8 cellular contexts compared by ENCODE assay signal in genomic region chr2:74148457-74149248, GRCh38. TPM values are rescaled to one million over a fixed set of nuclear protein-coding genes. Genes with fewer than 3 reads are reported as not detected.
DNase-seq lines count a peak whose midpoint lies in the region; ATAC-seq, FAIRE-seq and TF ChIP-seq lines count a peak whose summit lies in the region.

No MANE protein-coding gene starts in this region.

- peaks cover 9% of the 10 kb centered on the region for H3K79me1 ChIP-seq in mesendoderm (ENCODE audit: low read length)

- H3K4me3 Mint-ChIP-seq in naive thymus-derived CD8-positive, alpha-beta T cell = no peak overlapping the region

- no peaks in the 10 kb centered on the region for H3K9me3 Mint-ChIP-seq in naive thymus-derived CD8-positive, alpha-beta T cell

- H3K27ac ChIP-seq in 22Rv1 (peak overlapping the region; percentile 85), HCT116 (ENCODE audit: low read depth, low read length) (peak overlapping the region; percentile 27; the same call in 1 of the 2 replicates), GM12878 (ENCODE audit: control insufficient read depth, insufficient read depth) (peak overlapping the region; percentile 59), mesendoderm (ENCODE audit: low read depth, low read length) (no peak overlapping the region)

- BruUV-seq in HCT116 (replicated peaks; lab: Mats Ljungman, UMichigan) = no TSS peak
- TSS peak; percentile 77 for BruUV-seq in GM12878 (replicated peaks; lab: Mats Ljungman, UMichigan)

- no peak; the same call in 1 of the 2 replicates for ATAC-seq in HCT116
- no peak for ATAC-seq in GM12878
- ATAC-seq in GM18519 (IDR thresholded peaks at IDR 0.05; ENCODE audit: low FRiP score, unreplicated experiment) = no peak
- ATAC-seq in naive thymus-derived CD8-positive, alpha-beta T cell = no peak

- H3K9ac ChIP-seq in HCT116 (ENCODE audit: low read length) (no peak overlapping the region), GM12878 (ENCODE audit: control insufficient read depth, insufficient read depth, low read length) (peak overlapping the region; percentile 62), mesendoderm (ENCODE audit: low read length) (peak overlapping the region; percentile 94)

- peaks cover 0 to 4% (median 2%) of the 10 kb centered on the region in 4 donors for H3K4me1 Mint-ChIP-seq in naive thymus-derived CD8-positive, alpha-beta T cell

- in situ Hi-C loops in GM12878 (cut with MboI) = no loop called here

- H3K4me1 ChIP-seq in HCT116 (ENCODE audit: control insufficient read depth in 1 of 2, insufficient read depth in 2 of 2, low read length in 2 of 2) (peaks cover 5 to 17% of the 10 kb centered on the region in 2 experiments; a peak in 3 of 4 replicates), GM12878 (ENCODE audit: control insufficient read depth, insufficient read depth, low read length) (peaks cover 7% of the 10 kb centered on the region), mesendoderm (ENCODE audit: control insufficient read depth, low read depth, low read length) (peaks cover 5% of the 10 kb centered on the region)

- peaks cover 0 to 12% of the 10 kb centered on the region in 2 experiments; a peak in 2 of 4 replicates for H3K36me3 ChIP-seq in HCT116 (ENCODE audit: control insufficient read depth in 1 of 2, insufficient read depth in 2 of 2, low read length in 2 of 2)
- H3K36me3 ChIP-seq in GM12878 (ENCODE audit: control insufficient read depth in 2 of 2, insufficient read depth in 2 of 2, low read length in 1 of 2) = peaks cover 3 to 16% of the 10 kb centered on the region in 2 experiments; a peak in 3 of 4 replicates
- H3K36me3 ChIP-seq in mesendoderm (ENCODE audit: control insufficient read depth, insufficient read depth, low read length) = no peaks in the 10 kb centered on the region

- peaks cover 0 to 30% (median 0%) of the 10 kb centered on the region in 3 donors for H3K36me3 Mint-ChIP-seq in naive thymus-derived CD8-positive, alpha-beta T cell

- FAIRE-seq in GM12878 (lab: Jason Lieb, UNC) = no peak

- no peaks in the 10 kb centered on the region for H4K20me1 ChIP-seq in HCT116 (ENCODE audit: insufficient read depth)
- no peaks in the 10 kb centered on the region for H4K20me1 ChIP-seq in GM12878 (ENCODE audit: control insufficient read depth, insufficient read depth)

- H3K56ac ChIP-seq in mesendoderm (ENCODE audit: low read length) = peak overlapping the region; percentile 95

- CTCF ChIA-PET in HCT116 (lab: Charles Lee) (interaction anchor here (0.6 to 1.0 kb wide), 2 partner anchors 10 to 325 kb away, joined by 3 to 6 read pairs; no protein-coding TSS in a partner anchor), GM12878 (lab: Yijun Ruan, JAX) (interaction anchor here (0.6 to 11.3 kb wide), 19 partner anchors 15 to 558 kb away, joined by 3 to 191 read pairs (median 6); partner anchors contain the start of genes MOB1A, MTHFD2 and STAMBP)

- H2AFZ ChIP-seq in HCT116 (ENCODE audit: low read depth, low read length, poor library complexity, severe bottlenecking) (no peak overlapping the region), GM12878 (ENCODE audit: control insufficient read depth, low read depth, low read length) (peak overlapping the region; percentile 97)

- H3K27ac Mint-ChIP-seq in naive thymus-derived CD8-positive, alpha-beta T cell = peak overlapping the region in 1 of 10 donors; percentile 19

- no peaks in the 10 kb centered on the region for H3K27me3 ChIP-seq in HCT116 (ENCODE audit: insufficient read depth, low read length)
- no peaks in the 10 kb centered on the region for H3K27me3 ChIP-seq in GM12878 (replicated peaks in 1 of 2; ENCODE audit: control insufficient read depth in 2 of 2, insufficient read depth in 2 of 2, low read length in 1 of 2)
- H3K27me3 ChIP-seq in mesendoderm (ENCODE audit: insufficient read depth, low read length, poor library complexity) = no peaks in the 10 kb centered on the region

- H4K8ac ChIP-seq in mesendoderm (ENCODE audit: low read depth, low read length) = no peak overlapping the region

- TF ChIP-seq RAD21 in HCT116 (IDR thresholded peaks at IDR 0.05; ENCODE audit: low read depth) (no peak), GM12878 (IDR thresholded peaks at IDR 0.05; ENCODE audit: insufficient read depth, low read depth, low read length) (no peak)

- RAD21 ChIA-PET in HCT116 (lab: Charles Lee; ENCODE audit: low non-redundant PET in 1 of 2, low total read pairs in 2 of 2, uncharacterized antibody in 2 of 2, unreplicated experiment in 2 of 2) (no interaction called here), GM12878 (lab: Charles Lee; ENCODE audit: unreplicated experiment) (interaction anchor here (0.8 to 6.6 kb wide), 8 partner anchors 28 to 325 kb away, joined by 3 to 51 read pairs (median 10); partner anchors contain the start of genes MTHFD2 and STAMBP)

- no peak for TF ChIP-seq EP300 in GM12878 (IDR thresholded peaks at IDR 0.05; ENCODE audit: borderline replicate concordance in 1 of 2, control insufficient read depth in 1 of 2, low read depth in 2 of 2, low read length in 2 of 2)

- peak overlapping the region; percentile 74 for H3K4ac ChIP-seq in mesendoderm (ENCODE audit: low read depth, low read length)

- no peak overlapping the region for H2BK15ac ChIP-seq in mesendoderm (replicated peaks; ENCODE audit: low read depth)

- no peaks in the 10 kb centered on the region for H3K9me2 ChIP-seq in HCT116 (ENCODE audit: insufficient read depth)

- H3K9me3 ChIP-seq in HCT116 (ENCODE audit: control insufficient read depth in 1 of 2, insufficient read depth in 1 of 2, low read depth in 1 of 2, low read length in 2 of 2) (no peaks in the 10 kb centered on the region), GM12878 (replicated peaks; ENCODE audit: control insufficient read depth, insufficient read depth, low read length) (no peaks in the 10 kb centered on the region)

- DNase-seq in HCT116 (ENCODE audit: low read depth, low spot score) (no peak), GM12878 (ENCODE audit: low read depth, low spot score) (no peak), mesendoderm (no peak), GM20000 (ENCODE audit: low spot score) (no peak), NAMALWA (ENCODE audit: low spot score) (no peak)
- DNase-seq in naive thymus-derived CD8-positive, alpha-beta T cell = no peak

- intact Hi-C loops in HCT116 (cut with micrococcal nuclease) (loop anchor here (5.0 kb wide), 1 partner anchor 311 kb away; no protein-coding TSS in a partner anchor), GM12878 (cut with micrococcal nuclease; ENCODE audit: unreplicated experiment) (loop anchor here (5.0 to 10.0 kb wide), 4 partner anchors 186 to 464 kb away; no protein-coding TSS in a partner anchor)

- peak overlapping the region; percentile 29 for H3K23ac ChIP-seq in mesendoderm (ENCODE audit: low read length)

- WGBS in GM12878 (ENCODE audit: insufficient coverage, insufficient replicate concordance, low lambda C conversion rate, missing lambda C conversion rate) = 58% methylated on average over 16 of the region's 16 CpGs
- no CpG with 5 or more reads among the region's 16 CpGs for WGBS in mesendoderm (ENCODE audit: extremely low coverage, insufficient coverage, low lambda C conversion rate)

- H3K27me3 Mint-ChIP-seq in naive thymus-derived CD8-positive, alpha-beta T cell = no peaks in the 10 kb centered on the region

- H3K4me3 ChIP-seq in HCT116 (replicated peaks in 1 of 2; ENCODE audit: low read depth in 1 of 2, low read length in 2 of 2) (peak overlapping the region in 1 of 2 experiments; percentile 79; a peak in 2 of 4 replicates), GM12878 (peak overlapping the region; percentile 69), mesendoderm (ENCODE audit: low read length) (peak overlapping the region; percentile 79)

- TF ChIP-seq POLR2A in HCT116 (IDR thresholded peaks at IDR 0.05; ENCODE audit: borderline replicate concordance, extremely low read depth, insufficient read depth, insufficient read length) = no peak
- peak; percentile 35; the same call in 1 of the 2 replicates for TF ChIP-seq POLR2A in GM12878 (IDR thresholded peaks at IDR 0.05; ENCODE audit: low read depth, low read length)

- peak overlapping the region; percentile 53 for H4K5ac ChIP-seq in mesendoderm (ENCODE audit: low read length)

- POLR2A ChIA-PET in HCT116 (lab: Charles Lee) (no interaction called here), GM12878 (lab: Charles Lee) (interaction anchor here (0.8 to 2.5 kb wide), 8 partner anchors 21 to 327 kb away, joined by 3 to 10 read pairs (median 4); partner anchors contain the start of gene STAMBP)
- POLR2A ChIA-PET in naive thymus-derived CD8-positive, alpha-beta T cell (lab: Charles Lee) = interaction anchor here (0.6 to 6.7 kb wide), 9 partner anchors 8 to 412 kb away, joined by 3 to 43 read pairs (median 4); partner anchors contain the start of genes MOB1A and TPRKB

- SMC1A ChIA-PET in GM12878 (lab: Charles Lee; ENCODE audit: uncharacterized antibody, unreplicated experiment) = interaction anchor here (0.6 to 5.8 kb wide), 17 partner anchors 18 to 328 kb away, joined by 3 to 50 read pairs (median 4); partner anchors contain the start of genes MOB1A and STAMBP

- H3K4me2 ChIP-seq in HCT116 (ENCODE audit: low read length) (peak overlapping the region; percentile 84), GM12878 (ENCODE audit: control insufficient read depth, insufficient read depth) (peak overlapping the region; percentile 97), mesendoderm (ENCODE audit: low read length) (peak overlapping the region; percentile 89)

- H3K18ac ChIP-seq in mesendoderm (ENCODE audit: low read length) = peak overlapping the region; percentile 0

- no peak overlapping the region for H2BK120ac ChIP-seq in mesendoderm (ENCODE audit: low read depth, low read length)

- H2BK5ac ChIP-seq in mesendoderm (ENCODE audit: low read length) = peak overlapping the region; percentile 69

- H3K79me2 ChIP-seq in HCT116 (ENCODE audit: insufficient read depth, low read length) = peaks cover 16% of the 10 kb centered on the region
- peaks cover 14% of the 10 kb centered on the region for H3K79me2 ChIP-seq in GM12878 (ENCODE audit: control insufficient read depth, insufficient read depth, low read length)
- peaks cover 5% of the 10 kb centered on the region for H3K79me2 ChIP-seq in mesendoderm (ENCODE audit: control insufficient read depth, insufficient read depth, low read length)

- H2AK5ac ChIP-seq in mesendoderm (ENCODE audit: low read length) = peak overlapping the region; percentile 56

- no peak for TF ChIP-seq CTCF in 22Rv1 (IDR thresholded peaks at IDR 0.05)
- TF ChIP-seq CTCF in HCT116 (IDR thresholded peaks at IDR 0.05 in 2 of 3, conservative IDR thresholded peaks at IDR 0.05 in 1 of 3; ENCODE audit: borderline replicate concordance in 1 of 3, insufficient read depth in 1 of 3, low read depth in 2 of 3, low read length in 2 of 3) = no peak
- no peak for TF ChIP-seq CTCF in GM12878 (IDR thresholded peaks at IDR 0.05 in 2 of 3, conservative IDR thresholded peaks at IDR 0.05 in 1 of 3; ENCODE audit: control insufficient read depth in 2 of 3, extremely low read depth in 1 of 3, insufficient read depth in 1 of 3, low read depth in 3 of 3, low read length in 3 of 3)
- TF ChIP-seq CTCF in GM20000 (IDR thresholded peaks at IDR 0.05; ENCODE audit: extremely low read depth, missing control alignments) = no peak

RNA-seq across cellular contexts. Expression of gene BOLA3, which starts 0.9 kb away (rescaled TPM):
- total RNA-seq in HCT116 (2021; ENCODE audit: unreplicated experiment) (62.9 TPM), GM12878 (2014; rRNA removed) (70.3 and 82.6 TPM in 2 replicates), GM12878 (2014; rRNA removed; fragmentation: Illumina TruSeq; extraction: Trizol) (71.6 and 81.1 TPM in 2 replicates), GM12878 (2021) (62.6 and 63.5 TPM in 2 replicates)
- 35.4 and 56.8 TPM in 2 replicates for polyA plus RNA-seq in HCT116 (2012)
- total RNA-seq in GM12878 (2013; cell fraction: nucleolus; rRNA removed) = 4.2 and 7.9 TPM in 2 replicates
- 23.1 TPM for polyA plus RNA-seq in GM12878 (2011; ENCODE audit: low read depth)
- polyA plus RNA-seq in GM12878 (2011; rRNA removed) (65.6 and 92.7 TPM in 2 replicates), GM12878 (2014; fragmentation: Illumina TruSeq; extraction: Trizol) (40.0 and 109 TPM in 2 replicates), GM12878 (2014; fragmentation: Nextera tagmentation; extraction: Ambion mirVana) (100 to 1,000 TPM; 164 to 168 TPM), GM12878 (2014; rRNA removed) (102 and 158 TPM in 2 replicates), GM12878 (2016; fragmentation: Nextera tagmentation; extraction: Ambion mirVana) (100 to 1,000 TPM; 283 to 300 TPM)
- 36.2 and 49.5 TPM in 2 replicates for polyA plus RNA-seq in GM12878 (2011; cell fraction: cytosol; rRNA removed)
- polyA plus RNA-seq in GM12878 (2011; cell fraction: nucleus; rRNA removed) = 14.5 and 17.1 TPM in 2 replicates
- 68.9 and 75.8 TPM in 2 replicates for polyA plus RNA-seq in GM12878 (2012)
- 9.3 and 9.9 TPM in 2 replicates for polyA minus RNA-seq in GM12878 (2011; rRNA and poly(A)+ RNA removed)
- polyA minus RNA-seq in GM12878 (2011; cell fraction: cytosol; rRNA and poly(A)+ RNA removed) = 9.0 and 10.6 TPM in 2 replicates
- 5.1 and 7.7 TPM in 2 replicates for polyA minus RNA-seq in GM12878 (2011; cell fraction: nucleus; rRNA and poly(A)+ RNA removed)
- 124 TPM for polyA plus RNA-seq in mesendoderm (2013, experiment 1 of 2)
- 123 TPM for polyA plus RNA-seq in mesendoderm (2013, experiment 2 of 2)
- total RNA-seq in naive thymus-derived CD8-positive, alpha-beta T cell = 10 to 100 TPM; 13.3 to 13.5 TPM
- 10 to 100 TPM; 59.9 to 78.5 (median 68.3) TPM for polyA plus RNA-seq in naive thymus-derived CD8-positive, alpha-beta T cell

RNA-seq across cellular contexts. Expression of gene MOB1A, which starts 30.0 kb away (rescaled TPM):
- total RNA-seq in HCT116 (2021; ENCODE audit: unreplicated experiment) (132 TPM), GM12878 (2014; rRNA removed) (162 and 211 TPM in 2 replicates), GM12878 (2014; rRNA removed; fragmentation: Illumina TruSeq; extraction: Trizol) (182 and 184 TPM in 2 replicates), GM12878 (2021) (226 and 232 TPM in 2 replicates)
- 19.3 and 29.0 TPM in 2 replicates for polyA plus RNA-seq in HCT116 (2012)
- 106 and 110 TPM in 2 replicates for total RNA-seq in GM12878 (2013; cell fraction: nucleolus; rRNA removed)
- polyA plus RNA-seq in GM12878 (2011; ENCODE audit: low read depth) = 47.8 TPM
- polyA plus RNA-seq in GM12878 (2011; rRNA removed) (219 and 345 TPM in 2 replicates), GM12878 (2014; fragmentation: Illumina TruSeq; extraction: Trizol) (143 and 186 TPM in 2 replicates), GM12878 (2014; fragmentation: Nextera tagmentation; extraction: Ambion mirVana) (10 to 100 TPM; 41.2 to 58.5 TPM), GM12878 (2014; rRNA removed) (81.2 and 102 TPM in 2 replicates), GM12878 (2016; fragmentation: Nextera tagmentation; extraction: Ambion mirVana) (100 to 1,000 TPM; 221 to 223 TPM)
- polyA plus RNA-seq in GM12878 (2011; cell fraction: cytosol; rRNA removed) = 68.2 and 85.6 TPM in 2 replicates
- polyA plus RNA-seq in GM12878 (2011; cell fraction: nucleus; rRNA removed) = 42.1 and 48.0 TPM in 2 replicates
- 75.4 and 79.3 TPM in 2 replicates for polyA plus RNA-seq in GM12878 (2012)
- polyA minus RNA-seq in GM12878 (2011; rRNA and poly(A)+ RNA removed) = 92.1 and 208 TPM in 2 replicates
- 48.1 and 59.3 TPM in 2 replicates for polyA minus RNA-seq in GM12878 (2011; cell fraction: cytosol; rRNA and poly(A)+ RNA removed)
- 20.7 and 40.2 TPM in 2 replicates for polyA minus RNA-seq in GM12878 (2011; cell fraction: nucleus; rRNA and poly(A)+ RNA removed)
- 38.0 TPM for polyA plus RNA-seq in mesendoderm (2013, experiment 1 of 2)
- 39.7 TPM for polyA plus RNA-seq in mesendoderm (2013, experiment 2 of 2)
- total RNA-seq in naive thymus-derived CD8-positive, alpha-beta T cell = 100 to 1,000 TPM; 137 to 160 TPM
- polyA plus RNA-seq in naive thymus-derived CD8-positive, alpha-beta T cell = 100 to 1,000 TPM; 111 to 152 (median 145) TPM

RNA-seq across cellular contexts. Expression of gene MTHFD2, which starts 49.8 kb away (rescaled TPM):
- total RNA-seq in HCT116 (2021; ENCODE audit: unreplicated experiment) = 445 TPM
- polyA plus RNA-seq in HCT116 (2012) = 397 and 466 TPM in 2 replicates
- 39.8 and 56.0 TPM in 2 replicates for total RNA-seq in GM12878 (2013; cell fraction: nucleolus; rRNA removed)
- total RNA-seq in GM12878 (2014; rRNA removed) = 139 and 164 TPM in 2 replicates
- 144 TPM in 2 replicates for total RNA-seq in GM12878 (2014; rRNA removed; fragmentation: Illumina TruSeq; extraction: Trizol)
- total RNA-seq in GM12878 (2021) = 180 and 192 TPM in 2 replicates
- polyA plus RNA-seq in GM12878 (2011; ENCODE audit: low read depth) = 76.6 TPM
- 265 and 421 TPM in 2 replicates for polyA plus RNA-seq in GM12878 (2011; rRNA removed)
- 114 and 226 TPM in 2 replicates for polyA plus RNA-seq in GM12878 (2011; cell fraction: cytosol; rRNA removed)
- polyA plus RNA-seq in GM12878 (2011; cell fraction: nucleus; rRNA removed) = 98.3 and 124 TPM in 2 replicates
- polyA plus RNA-seq in GM12878 (2012) = 115 and 137 TPM in 2 replicates
- polyA plus RNA-seq in GM12878 (2014; fragmentation: Illumina TruSeq; extraction: Trizol) = 129 and 153 TPM in 2 replicates
- polyA plus RNA-seq in GM12878 (2014; fragmentation: Nextera tagmentation; extraction: Ambion mirVana) = 100 to 1,000 TPM; 237 to 292 TPM
- polyA plus RNA-seq in GM12878 (2014; rRNA removed) = 152 and 155 TPM in 2 replicates
- 100 to 1,000 TPM; 128 to 134 TPM for polyA plus RNA-seq in GM12878 (2016; fragmentation: Nextera tagmentation; extraction: Ambion mirVana)
- polyA minus RNA-seq in GM12878 (2011; rRNA and poly(A)+ RNA removed) = 166 and 191 TPM in 2 replicates
- 44.0 and 62.0 TPM in 2 replicates for polyA minus RNA-seq in GM12878 (2011; cell fraction: cytosol; rRNA and poly(A)+ RNA removed)
- 14.4 and 33.0 TPM in 2 replicates for polyA minus RNA-seq in GM12878 (2011; cell fraction: nucleus; rRNA and poly(A)+ RNA removed)
- 188 TPM for polyA plus RNA-seq in mesendoderm (2013, experiment 1 of 2)
- 198 TPM for polyA plus RNA-seq in mesendoderm (2013, experiment 2 of 2)
- total RNA-seq in naive thymus-derived CD8-positive, alpha-beta T cell = 10 to 100 TPM; 37.3 to 38.1 TPM
- 1 to 10 TPM; 4.8 to 5.9 (median 5.4) TPM for polyA plus RNA-seq in naive thymus-derived CD8-positive, alpha-beta T cell
